ENCODE assay signal across 29 cellular contexts in the genomic region with DNA sequence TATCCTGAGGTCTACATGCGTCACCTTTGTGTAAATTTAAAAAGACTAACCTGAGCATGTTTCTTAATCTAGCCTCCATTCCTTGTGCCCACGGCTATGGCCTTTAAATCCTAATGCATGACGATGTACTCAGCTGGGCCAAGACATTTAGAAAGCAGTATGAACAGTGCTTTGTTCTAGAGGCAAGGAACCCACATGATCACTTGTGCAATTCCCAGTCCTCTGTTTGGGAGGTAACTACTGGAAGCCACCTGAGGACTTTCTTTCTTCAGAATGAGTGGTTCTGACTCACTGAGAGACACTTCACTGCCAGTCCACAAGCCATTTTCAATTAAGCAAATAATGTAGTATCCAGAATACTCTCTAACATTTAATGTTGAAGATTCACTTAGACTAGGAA.
DNase-seq lines count a peak whose midpoint lies in the region; ATAC-seq, FAIRE-seq and TF ChIP-seq lines count a peak whose summit lies in the region.
"Had no signal": no experiment of that assay in that cellular context is flagged by ENCODE, and none has a peak within 500 bp of the region (broad histone marks: within the 10 kb centered on the region; RNA-seq: fewer than 3 reads in every experiment).

No MANE protein-coding gene starts in this region.

- no peaks in the 10 kb centered on the region for H3K36me3 ChIP-seq in mammary epithelial cell (ENCODE audit: insufficient read depth, low read length)
- H3K36me3 ChIP-seq: brain microvascular endothelial cell, tibial nerve had no signal

- H3K27me3 ChIP-seq in mammary epithelial cell (ENCODE audit: insufficient read depth, low read length), result no peaks in the 10 kb centered on the region
- H3K27me3 ChIP-seq: brain microvascular endothelial cell, dorsolateral prefrontal cortex, tibial nerve had no signal

- FAIRE-seq in islet of Langerhans (lab: Jason Lieb, UNC), result peak; percentile 78
- FAIRE-seq: endometrium, G401.6 had no signal

- TF ChIP-seq CTCF in mammary epithelial cell (conservative IDR thresholded peaks at IDR 0.05 in 1 of 2, IDR thresholded peaks at IDR 0.05 in 1 of 2; ENCODE audit: extremely low read depth in 1 of 2, insufficient read depth in 1 of 2, low read depth in 1 of 2, low read length in 2 of 2) (no peak), retinal pigment epithelial cell (conservative IDR thresholded peaks at IDR 0.05; ENCODE audit: low read depth, low read length) (no peak)

- intact Hi-C loops in mammary epithelial cell (cut with micrococcal nuclease), result no loop called here

- DNase-seq in activated naive CD4-positive, alpha-beta T cell treated with anti-CD3 and anti-CD28 coated beads, Interleukin-2, amount 50 U/mL, for 72 hours (ENCODE audit: low spot score in 2 of 2), result no peak
- DNase-seq in activated naive CD4-positive, alpha-beta T cell treated with anti-CD3 and anti-CD28 coated beads, Interleukin-2, amount 10 ng/mL, durations not matched to agents 7 days and 5 days, result no peak
- peak; percentile 91 for DNase-seq in mammary epithelial cell
- DNase-seq in retinal pigment epithelial cell (ENCODE audit: low read depth), result peak; percentile 12
- no peak for DNase-seq in NCI-H1694 treated with DMSO at 0.1 percent for 48 hours (lab: John Stamatoyannopoulos, UW)
- DNase-seq in stimulated activated naive CD4-positive, alpha-beta T cell treated with Interleukin-2 at 50 U/mL for 16 hours (lab: John Stamatoyannopoulos, UW), result no peak
- no peak for DNase-seq in DMS153 (lab: John Stamatoyannopoulos, UW)
- DNase-seq: ACHN; activated CD4-positive, alpha-beta T cell treated with anti-CD3 and anti-CD28 coated beads, Interleukin-2, amount 50 U/mL, for 4 hours; activated CD4-positive, CD25-positive, alpha-beta regulatory T cell; activated naive CD4-positive, alpha-beta T cell treated with anti-CD3 and anti-CD28 coated beads, Interleukin-2, amount 50 U/mL, for 16 hours; amniotic stem cell; brain microvascular endothelial cell; CD8-positive, alpha-beta memory T cell; DMS 273 treated with DMSO at 0.1 percent for 48 hours; dorsolateral prefrontal cortex; left colon; naive B cell; NCI-H1048; NCI-H1694; NCI-H2171 treated with DMSO at 0.1 percent for 48 hours; NCI-H524 treated with DMSO at 0.1 percent for 48 hours; posterior cingulate gyrus; SK-N-SH; stimulated activated CD4-positive, alpha-beta T cell treated with anti-CD3 and anti-CD28 coated beads, Interleukin-4, amount 100 ng/mL, for 24 hours had no signal

- BruUV-seq in mammary epithelial cell (replicated peaks; lab: Mats Ljungman, UMichigan), result no TSS peak

- no peaks in the 10 kb centered on the region for H3K9me3 ChIP-seq in mammary epithelial cell (replicated peaks; ENCODE audit: insufficient read depth, low read length)
- H3K9me3 ChIP-seq: SK-N-SH, tibial nerve had no signal

- no peak overlapping the region for H3K4me3 ChIP-seq in mammary epithelial cell (replicated peaks in 1 of 3; ENCODE audit: insufficient read depth in 1 of 3, low read depth in 2 of 3, low read length in 3 of 3)
- no peak overlapping the region for H3K4me3 ChIP-seq in retinal pigment epithelial cell (ENCODE audit: low read length)
- H3K4me3 ChIP-seq: dorsolateral prefrontal cortex, tibial nerve had no signal

- H3K27me3 Mint-ChIP-seq in activated naive CD4-positive, alpha-beta T cell treated with anti-CD3 and anti-CD28 coated beads, Interleukin-2, amount 10 ng/mL, durations not matched to agents 7 days and 5 days, result no peaks in the 10 kb centered on the region
- H3K27me3 Mint-ChIP-seq: naive B cell had no signal

- H3K4me1 ChIP-seq in mammary epithelial cell (ENCODE audit: insufficient read depth, low read length), result no peaks in the 10 kb centered on the region
- H3K4me1 ChIP-seq: tibial nerve had no signal

- peaks cover 18% of the 10 kb centered on the region for H3K4me1 Mint-ChIP-seq in activated naive CD4-positive, alpha-beta T cell treated with anti-CD3 and anti-CD28 coated beads, Interleukin-2, amount 10 ng/mL, durations not matched to agents 7 days and 5 days

- no peak overlapping the region for H3K9ac ChIP-seq in mammary epithelial cell (ENCODE audit: insufficient read depth, low read length)
- H3K9ac ChIP-seq: SK-N-SH had no signal

- no peak overlapping the region for H3K27ac ChIP-seq in mammary epithelial cell (ENCODE audit: insufficient read depth, low read depth, low read length)
- H3K27ac ChIP-seq: brain microvascular endothelial cell, dorsolateral prefrontal cortex, tibial nerve had no signal

- peak; percentile 65 to 66 for ATAC-seq in activated naive CD4-positive, alpha-beta T cell treated with anti-CD3 and anti-CD28 coated beads, Interleukin-2, amount 50 U/mL, for 72 hours
- ATAC-seq: left colon had no signal

- H4K20me1 ChIP-seq in mammary epithelial cell (ENCODE audit: insufficient read depth, low read length), result no peaks in the 10 kb centered on the region

- 18% methylated on average over 3 of the region's 3 CpGs for WGBS in mammary epithelial cell (ENCODE audit: low coverage, missing lambda C conversion rate)

- in situ Hi-C loops in mammary epithelial cell (cut with MboI; ENCODE audit: low sequenced_read_pairs in 2 of 2), result no loop called here

- no peak overlapping the region for H3K27ac Mint-ChIP-seq in activated naive CD4-positive, alpha-beta T cell treated with anti-CD3 and anti-CD28 coated beads, Interleukin-2, amount 50 U/mL, for 72 hours
- no peak overlapping the region for H3K27ac Mint-ChIP-seq in activated naive CD4-positive, alpha-beta T cell treated with anti-CD3 and anti-CD28 coated beads, Interleukin-2, amount 10 ng/mL, durations not matched to agents 7 days and 5 days

- H3K4me3 Mint-ChIP-seq in activated naive CD4-positive, alpha-beta T cell treated with anti-CD3 and anti-CD28 coated beads, Interleukin-2, amount 10 ng/mL, durations not matched to agents 7 days and 5 days, result no peak overlapping the region
- H3K4me3 Mint-ChIP-seq: CD8-positive, alpha-beta memory T cell; naive B cell had no signal

- CTCF ChIA-PET in activated naive CD4-positive, alpha-beta T cell treated with anti-CD3 and anti-CD28 coated beads, Interleukin-2, amount 10 ng/mL, durations not matched to agents 7 days and 5 days (lab: Charles Lee), result no interaction called here
- CTCF ChIA-PET in mammary epithelial cell (lab: Charles Lee; ENCODE audit: low non-redundant PET), result no interaction called here

- no peak overlapping the region for H3K4me2 ChIP-seq in mammary epithelial cell (ENCODE audit: insufficient read depth, low read depth, low read length)
- H3K4me2 ChIP-seq: SK-N-SH had no signal

- H3K36me3 Mint-ChIP-seq in activated naive CD4-positive, alpha-beta T cell treated with anti-CD3 and anti-CD28 coated beads, Interleukin-2, amount 50 U/mL, for 72 hours, result no peaks in the 10 kb centered on the region
- H3K36me3 Mint-ChIP-seq in activated naive CD4-positive, alpha-beta T cell treated with anti-CD3 and anti-CD28 coated beads, Interleukin-2, amount 10 ng/mL, durations not matched to agents 7 days and 5 days, result no peaks in the 10 kb centered on the region
- H3K36me3 Mint-ChIP-seq: CD8-positive, alpha-beta memory T cell; naive B cell had no signal

- H3K79me2 ChIP-seq in mammary epithelial cell (ENCODE audit: insufficient read depth, low read length), result no peaks in the 10 kb centered on the region

- dilution Hi-C loops in mammary epithelial cell (cut with HindIII; ENCODE audit: low sequenced_read_pairs), result no loop called here

- H2AFZ ChIP-seq in mammary epithelial cell (ENCODE audit: low read depth, low read length), result no peak overlapping the region

- H3K9me3 Mint-ChIP-seq in activated naive CD4-positive, alpha-beta T cell treated with anti-CD3 and anti-CD28 coated beads, Interleukin-2, amount 50 U/mL, for 72 hours, result no peaks in the 10 kb centered on the region
- no peaks in the 10 kb centered on the region for H3K9me3 Mint-ChIP-seq in activated naive CD4-positive, alpha-beta T cell treated with anti-CD3 and anti-CD28 coated beads, Interleukin-2, amount 10 ng/mL, durations not matched to agents 7 days and 5 days
- H3K9me3 Mint-ChIP-seq: CD8-positive, alpha-beta memory T cell; naive B cell had no signal

Comparison
In these comparisons a context has a peak if more than half of its experiments do, and no peak if none do; other contexts are left out.
1. DNase-seq: peak in mammary epithelial cell (single experiment) and retinal pigment epithelial cell (single experiment); none in activated naive CD4-positive, alpha-beta T cell treated with anti-CD3 and anti-CD28 coated beads, Interleukin-2, amount 50 U/mL, for 72 hours (0 of 2), activated naive CD4-positive, alpha-beta T cell treated with anti-CD3 and anti-CD28 coated beads, Interleukin-2, amount 10 ng/mL, durations not matched to agents 7 days and 5 days (single experiment), NCI-H1694 treated with DMSO at 0.1 percent for 48 hours (single experiment), stimulated activated naive CD4-positive, alpha-beta T cell treated with Interleukin-2 at 50 U/mL for 16 hours (single experiment) and DMS153 (single experiment).